In genomic region chr10:68330852-68331454, GRCh38 we compare ENCODE assay signal across 1 cellular context.
TF ChIP-seq lines count a peak whose summit lies in the region.

No MANE protein-coding gene starts in this region.

TF ChIP-seq in SK-N-SH, 30 proteins besides CTCF, POLR2A, EP300 and RAD21 (continued from another document):
- TF ChIP-seq, protein P1, sequence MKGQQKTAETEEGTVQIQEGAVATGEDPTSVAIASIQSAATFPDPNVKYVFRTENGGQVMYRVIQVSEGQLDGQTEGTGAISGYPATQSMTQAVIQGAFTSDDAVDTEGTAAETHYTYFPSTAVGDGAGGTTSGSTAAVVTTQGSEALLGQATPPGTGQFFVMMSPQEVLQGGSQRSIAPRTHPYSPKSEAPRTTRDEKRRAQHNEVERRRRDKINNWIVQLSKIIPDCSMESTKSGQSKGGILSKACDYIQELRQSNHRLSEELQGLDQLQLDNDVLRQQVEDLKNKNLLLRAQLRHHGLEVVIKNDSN (IDR thresholded peaks at IDR 0.05; ENCODE audit: borderline replicate concordance, low read depth) = no peak
- TF ChIP-seq EZH2phosphoT487 (IDR thresholded peaks at IDR 0.05; ENCODE audit: borderline replicate concordance, low read depth) (no peak), NFIC (IDR thresholded peaks at IDR 0.05; ENCODE audit: borderline replicate concordance) (no peak), TCF12 (IDR thresholded peaks at IDR 0.05) (no peak)
- TF ChIP-seq, protein P2, sequence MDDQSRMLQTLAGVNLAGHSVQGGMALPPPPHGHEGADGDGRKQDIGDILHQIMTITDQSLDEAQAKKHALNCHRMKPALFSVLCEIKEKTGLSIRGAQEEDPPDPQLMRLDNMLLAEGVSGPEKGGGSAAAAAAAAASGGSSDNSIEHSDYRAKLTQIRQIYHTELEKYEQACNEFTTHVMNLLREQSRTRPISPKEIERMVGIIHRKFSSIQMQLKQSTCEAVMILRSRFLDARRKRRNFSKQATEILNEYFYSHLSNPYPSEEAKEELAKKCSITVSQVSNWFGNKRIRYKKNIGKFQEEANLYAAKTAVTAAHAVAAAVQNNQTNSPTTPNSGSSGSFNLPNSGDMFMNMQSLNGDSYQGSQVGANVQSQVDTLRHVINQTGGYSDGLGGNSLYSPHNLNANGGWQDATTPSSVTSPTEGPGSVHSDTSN (IDR thresholded peaks at IDR 0.05) = no peak
TF ChIP-seq in SK-N-SH: peak in this region for 0.
